In the genomic region with DNA sequence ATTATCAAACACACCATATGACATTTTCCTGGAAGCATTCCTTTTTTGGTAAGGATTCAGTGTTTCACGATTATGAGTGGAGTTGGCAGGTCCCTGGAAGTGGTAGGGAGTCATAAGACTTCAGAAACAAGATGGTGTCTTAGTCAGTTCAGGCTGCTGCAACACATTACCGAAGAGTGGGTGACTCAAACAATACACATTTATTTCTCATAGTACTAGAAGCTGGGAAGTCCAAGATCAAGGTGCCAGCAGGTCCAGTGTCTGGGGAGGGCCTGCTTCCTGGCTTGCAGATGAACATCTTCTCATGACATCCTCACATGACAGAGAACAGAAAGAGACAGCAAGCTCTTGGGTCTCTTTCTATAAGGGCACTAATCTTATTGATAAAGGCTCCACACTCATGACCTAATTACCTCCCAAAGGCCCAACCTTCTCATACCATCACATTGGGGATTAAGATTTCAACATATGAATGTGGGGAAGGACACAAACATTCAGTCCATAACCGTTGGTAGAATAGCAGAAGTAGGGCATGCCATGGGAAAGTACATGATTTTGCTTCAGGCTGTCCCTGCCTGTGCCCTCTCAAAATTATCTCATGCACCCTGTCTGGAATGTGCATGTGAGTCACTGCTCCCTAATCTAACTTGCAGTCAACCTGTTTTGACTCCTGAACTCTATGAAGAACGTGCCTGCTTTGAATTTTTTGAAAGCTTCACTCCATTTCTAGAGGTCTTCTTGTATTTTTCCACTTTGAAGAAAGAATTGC, we compare ENCODE assay signal across 17 cellular contexts.
DNase-seq lines count a peak whose midpoint lies in the region; TF ChIP-seq lines count a peak whose summit lies in the region.
"Had no signal": no experiment of that assay in that cellular context is flagged by ENCODE, and none has a peak within 500 bp of the region (broad histone marks: within the 10 kb centered on the region; RNA-seq: fewer than 3 reads in every experiment).

No MANE protein-coding gene starts in this region.

- H3K36me3 ChIP-seq in H7 (replicated peaks; ENCODE audit: control insufficient read depth, insufficient read depth, low read length): no peaks in the 10 kb centered on the region
- H3K36me3 ChIP-seq: pancreas, WERI-Rb-1 had no signal

- no peaks in the 10 kb centered on the region for H3K27me3 ChIP-seq in H7 (ENCODE audit: control insufficient read depth, insufficient read depth, low read length)
- H3K27me3 ChIP-seq: pancreas had no signal

- no peak for TF ChIP-seq CTCF in epithelial cell of esophagus (IDR thresholded peaks at IDR 0.05; ENCODE audit: insufficient read depth, low read depth, low read length, missing control alignments)

- H3K4me3 ChIP-seq in epithelial cell of esophagus (ENCODE audit: low read length): no peak overlapping the region
- no peak overlapping the region for H3K4me3 ChIP-seq in H7 (ENCODE audit: insufficient read depth, low read depth, low read length)
- H3K4me3 ChIP-seq: pancreas had no signal

- DNase-seq in RPMI7951 (ENCODE audit: low read depth) (peak; percentile 51), epithelial cell of esophagus (ENCODE audit: low read depth) (peak; percentile 79), middle frontal gyrus (ENCODE audit: extremely low spot score, low spot score) (peak; percentile 13), superior temporal gyrus (ENCODE audit: extremely low spot score) (peak; percentile 28), NCI-H1092 treated with DMSO at 0.1 percent for 48 hours (lab: John Stamatoyannopoulos, UW) (no peak), NCI-H446 treated with DMSO at 0.1 percent for 48 hours (lab: John Stamatoyannopoulos, UW) (no peak), H7 (no peak)
- DNase-seq: activated CD4-positive, alpha-beta T cell treated with anti-CD3 and anti-CD28 coated beads, Interleukin-2, amount 50 U/mL, for 1 hour; CD4-positive, alpha-beta T cell; DMS 273 treated with DMSO at 0.1 percent for 48 hours; mesendoderm; natural killer cell; NCI-H1105 treated with DMSO at 0.1 percent for 48 hours; NCI-H2081; pancreas; T-helper 17 cell; WERI-Rb-1 had no signal

Comparison
In these comparisons a context has a peak if more than half of its experiments do, and no peak if none do; other contexts are left out.
1. DNase-seq: peak in RPMI7951 (single experiment), epithelial cell of esophagus (single experiment), middle frontal gyrus (single experiment) and superior temporal gyrus (single experiment); none in NCI-H1092 treated with DMSO at 0.1 percent for 48 hours (single experiment), NCI-H446 treated with DMSO at 0.1 percent for 48 hours (single experiment) and H7 (single experiment).